In genomic region chr15:39598186-39598850, GRCh38 we compare ENCODE assay signal across 17 cellular contexts. TPM values are rescaled to one million over a fixed set of nuclear protein-coding genes. Genes with fewer than 3 reads are reported as not detected.
DNase-seq lines count a peak whose midpoint lies in the region; ATAC-seq, FAIRE-seq and TF ChIP-seq lines count a peak whose summit lies in the region.
"Had no signal": no experiment of that assay in that cellular context is flagged by ENCODE, and none has a peak within 500 bp of the region (broad histone marks: within the 10 kb centered on the region; RNA-seq: fewer than 3 reads in every experiment).

No MANE protein-coding gene starts in this region.

- H3K9ac ChIP-seq in endothelial cell of umbilical vein (replicated peaks; ENCODE audit: extremely low read depth, insufficient read depth, low read length): no peak overlapping the region
- H3K9ac ChIP-seq: BLaER1 treated with 17β-estradiol and CSF1 and Interleukin-3, amounts not matched to agents 10 nM and 100 nM had no signal

- TF ChIP-seq CTCF in AG04449 (IDR thresholded peaks at IDR 0.05; ENCODE audit: insufficient read depth, low read length, missing control alignments): no peak
- no peak for TF ChIP-seq CTCF in endothelial cell of umbilical vein (IDR thresholded peaks at IDR 0.05; ENCODE audit: extremely low read depth in 1 of 2, insufficient read depth in 1 of 2, low read depth in 1 of 2, low read length in 2 of 2)
- no peak for TF ChIP-seq CTCF in mesothelial cell of epicardium (IDR thresholded peaks at IDR 0.05; ENCODE audit: unreplicated experiment)

- peak; percentile 98 for TF ChIP-seq POLR2A in endothelial cell of umbilical vein (IDR thresholded peaks at IDR 0.05; ENCODE audit: low read depth, low read length)

- H3K27me3 Mint-ChIP-seq in mesothelial cell of epicardium (ENCODE audit: low read depth): no peaks in the 10 kb centered on the region

- no peak overlapping the region for H3K27ac ChIP-seq in endothelial cell of umbilical vein (ENCODE audit: insufficient read depth, low read depth, low read length)
- H3K27ac ChIP-seq: BLaER1 treated with 17β-estradiol and CSF1 and Interleukin-3, amounts not matched to agents 10 nM and 100 nM; brain microvascular endothelial cell had no signal

- no peak overlapping the region for H3K4me2 ChIP-seq in endothelial cell of umbilical vein (ENCODE audit: insufficient read depth, low read length)
- H3K4me2 ChIP-seq: BLaER1 treated with 17β-estradiol and CSF1 and Interleukin-3, amounts not matched to agents 10 nM and 100 nM had no signal

- H3K9me3 Mint-ChIP-seq in mesothelial cell of epicardium: no peaks in the 10 kb centered on the region
- H3K9me3 Mint-ChIP-seq: memory B cell had no signal

- H3K4me1 Mint-ChIP-seq in mesothelial cell of epicardium: peaks cover 21% of the 10 kb centered on the region

- no peaks in the 10 kb centered on the region for H3K9me1 ChIP-seq in endothelial cell of umbilical vein (replicated peaks; ENCODE audit: control insufficient read depth, extremely low read depth, insufficient read depth, low read length)

- no peaks in the 10 kb centered on the region for H3K9me3 ChIP-seq in endothelial cell of umbilical vein (replicated peaks; ENCODE audit: control insufficient read depth, insufficient read depth, low read length)
- H3K9me3 ChIP-seq: BLaER1 treated with 17β-estradiol and CSF1 and Interleukin-3, amounts not matched to agents 10 nM and 100 nM had no signal

- H3K27ac Mint-ChIP-seq in mesothelial cell of epicardium: peak overlapping the region; percentile 41
- H3K27ac Mint-ChIP-seq: activated CD8-positive, alpha-beta T cell treated with anti-CD3 and anti-CD28 coated beads, Interleukin-2, amount 10 ng/mL, durations not matched to agents 7 days and 5 days; memory B cell had no signal

- no peak overlapping the region for H2AFZ ChIP-seq in endothelial cell of umbilical vein (ENCODE audit: low read depth, low read length)

- CTCF ChIA-PET in AG04449 (lab: Yijun Ruan, JAX) (interaction anchor here (0.8 to 2.4 kb wide), 3 partner anchors 87 to 890 kb away, joined by 3 to 10 read pairs (median 3); no protein-coding TSS in a partner anchor), endothelial cell of umbilical vein (lab: Charles Lee) (interaction anchor here (0.7 to 16.6 kb wide), 7 partner anchors 23 to 890 kb away, joined by 3 to 379 read pairs (median 5); no protein-coding TSS in a partner anchor)

- H3K4me3 Mint-ChIP-seq in mesothelial cell of epicardium: no peak overlapping the region
- H3K4me3 Mint-ChIP-seq: activated CD8-positive, alpha-beta T cell treated with anti-CD3 and anti-CD28 coated beads, Interleukin-2, amount 10 ng/mL, durations not matched to agents 7 days and 5 days; memory B cell had no signal

- ATAC-seq in HG03135 (IDR thresholded peaks at IDR 0.05; ENCODE audit: unreplicated experiment): no peak
- ATAC-seq: activated CD8-positive, alpha-beta T cell treated with anti-CD3 and anti-CD28 coated beads, Interleukin-2, amount 10 ng/mL, durations not matched to agents 7 days and 5 days; Panc1 had no signal

- FAIRE-seq in endothelial cell of umbilical vein (lab: Jason Lieb, UNC): no peak

- H3K4me1 ChIP-seq in endothelial cell of umbilical vein (ENCODE audit: control insufficient read depth, extremely low read depth, insufficient read depth, low read length): peaks cover 7% of the 10 kb centered on the region
- H3K4me1 ChIP-seq: BLaER1 treated with 17β-estradiol and CSF1 and Interleukin-3, amounts not matched to agents 10 nM and 100 nM had no signal

- no peaks in the 10 kb centered on the region for H4K20me1 ChIP-seq in endothelial cell of umbilical vein (replicated peaks; ENCODE audit: control insufficient read depth, extremely low read depth, insufficient read depth, low read length)
- H4K20me1 ChIP-seq: BLaER1 treated with 17β-estradiol and CSF1 and Interleukin-3, amounts not matched to agents 10 nM and 100 nM had no signal

- POLR2A ChIA-PET in AG04449 (lab: Yijun Ruan, JAX): interaction anchor here (0.7 to 1.9 kb wide), 7 partner anchors 9 to 454 kb away, joined by 3 to 7 read pairs (median 4); partner anchors contain the start of gene THBS1
- POLR2A ChIA-PET in endothelial cell of umbilical vein (lab: Charles Lee): interaction anchor here (0.7 to 5.3 kb wide), 7 partner anchors 17 to 775 kb away, joined by 3 to 49 read pairs (median 4); partner anchors contain the start of gene THBS1

- DNase-seq in AG04449 (ENCODE audit: low read depth, low spot score) (peak; percentile 90), LoVo (ENCODE audit: low spot score) (peak; percentile 44), endothelial cell of umbilical vein (ENCODE audit: low read depth, low spot score) (peak; percentile 96), mesothelial cell of epicardium (ENCODE audit: low spot score in 2 of 2, unreplicated experiment in 2 of 2) (no peak), GM19240 (ENCODE audit: insufficient read length, low spot score) (no peak), NCI-H510A (lab: John Stamatoyannopoulos, UW) (no peak)
- DNase-seq in activated CD4-positive, CD25-positive, alpha-beta regulatory T cell treated with anti-CD3 and anti-CD28 coated beads, Interleukin-2, amount 50 U/mL, for 72 hours: no peak
- DNase-seq: activated CD8-positive, alpha-beta T cell treated with anti-CD3 and anti-CD28 coated beads, Interleukin-2, amount 10 ng/mL, durations not matched to agents 7 days and 5 days; activated gamma-delta T cell; brain microvascular endothelial cell; NCI-H1436; NCI-H446 treated with DMSO at 0.1 percent for 48 hours; trophoblast cell had no signal

- H3K79me2 ChIP-seq in endothelial cell of umbilical vein (ENCODE audit: control insufficient read depth, insufficient read depth, low read length): no peaks in the 10 kb centered on the region

- peaks cover 14 to 24% of the 10 kb centered on the region in 2 experiments for H3K36me3 ChIP-seq in endothelial cell of umbilical vein (ENCODE audit: control insufficient read depth in 2 of 2, extremely low read depth in 1 of 2, insufficient read depth in 2 of 2, low read length in 2 of 2)

- no TSS peak for BruUV-seq in endothelial cell of umbilical vein (replicated peaks; lab: Mats Ljungman, UMichigan)

- intact Hi-C loops in endothelial cell of umbilical vein (cut with micrococcal nuclease): loop anchor here (1.0 to 5.0 kb wide), 2 partner anchors 159 to 334 kb away; partner anchors contain the start of gene EIF2AK4

- no peaks in the 10 kb centered on the region for H3K27me3 ChIP-seq in endothelial cell of umbilical vein (ENCODE audit: control insufficient read depth in 2 of 2, insufficient read depth in 2 of 2, low read length in 2 of 2)
- H3K27me3 ChIP-seq: BLaER1 treated with 17β-estradiol and CSF1 and Interleukin-3, amounts not matched to agents 10 nM and 100 nM; brain microvascular endothelial cell had no signal

- dilution Hi-C loops in endothelial cell of umbilical vein (cut with MboI; ENCODE audit: extremely low pct_ligation_motif_present, low sequenced_read_pairs): no loop called here

- no peak overlapping the region for H3K4me3 ChIP-seq in AG04449 (ENCODE audit: low read depth, low read length)
- no peak overlapping the region for H3K4me3 ChIP-seq in endothelial cell of umbilical vein (replicated peaks in 1 of 3; ENCODE audit: insufficient read depth in 1 of 3, low read depth in 1 of 3, low read length in 3 of 3)
- H3K4me3 ChIP-seq: BLaER1 treated with 17β-estradiol and CSF1 and Interleukin-3, amounts not matched to agents 10 nM and 100 nM had no signal

- H3K36me3 Mint-ChIP-seq in mesothelial cell of epicardium: peaks cover 18% of the 10 kb centered on the region
- H3K36me3 Mint-ChIP-seq: memory B cell had no signal

TF ChIP-seq in endothelial cell of umbilical vein, 7 proteins besides CTCF, POLR2A, EP300 and RAD21:
- TF ChIP-seq EZH2 (IDR thresholded peaks at IDR 0.05; ENCODE audit: borderline replicate concordance, low read depth, low read length, severe bottlenecking) (no peak), JUN (IDR thresholded peaks at IDR 0.05; ENCODE audit: borderline replicate concordance, insufficient read depth, insufficient read length, low read depth) (peak; percentile 34), GATA2 (IDR thresholded peaks at IDR 0.05; ENCODE audit: insufficient read depth, insufficient read length, low read depth, low read length) (peak; percentile 69), POLR2AphosphoS5 (IDR thresholded peaks at IDR 0.05; ENCODE audit: insufficient read depth, low read depth, low read length) (peak; percentile 93), MYC (IDR thresholded peaks at IDR 0.05; ENCODE audit: low read depth, low read length) (no peak), FOS (IDR thresholded peaks at IDR 0.05; ENCODE audit: borderline replicate concordance, insufficient read depth, low read length) (no peak)

RNA-seq across cellular contexts. Expression of gene THBS1, which starts 17.4 kb away (rescaled TPM):
- total RNA-seq in endothelial cell of umbilical vein (8,837 and 8,883 TPM in 2 replicates), mesothelial cell of epicardium (332 to 367 TPM (median 337 TPM) in 3 replicates)
- 6,148 and 6,293 TPM in 2 replicates for polyA plus RNA-seq in endothelial cell of umbilical vein
- 2,202 and 2,655 TPM in 2 replicates for polyA plus RNA-seq in endothelial cell of umbilical vein (2011; cell fraction: cytosol; rRNA removed)
- polyA plus RNA-seq in endothelial cell of umbilical vein (2011; cell fraction: nucleus; rRNA removed): 17,201 and 26,660 TPM in 2 replicates
- 3,629 and 3,767 TPM in 2 replicates for polyA plus RNA-seq in endothelial cell of umbilical vein (2012)
- 17,988 and 18,091 TPM in 2 replicates for polyA minus RNA-seq in endothelial cell of umbilical vein
- polyA minus RNA-seq in endothelial cell of umbilical vein (2011; cell fraction: cytosol; rRNA and poly(A)+ RNA removed): 7.8 TPM
- polyA minus RNA-seq in endothelial cell of umbilical vein (2011; cell fraction: nucleus; rRNA and poly(A)+ RNA removed): 23,649 and 24,248 TPM in 2 replicates

Comparison
In these comparisons a context has a peak if more than half of its experiments do, and no peak if none do; other contexts are left out.
1. DNase-seq: peak in AG04449 (single experiment), LoVo (single experiment) and endothelial cell of umbilical vein (single experiment); none in mesothelial cell of epicardium (0 of 2), GM19240 (single experiment), activated CD4-positive, CD25-positive, alpha-beta regulatory T cell treated with anti-CD3 and anti-CD28 coated beads, Interleukin-2, amount 50 U/mL, for 72 hours (single experiment) and NCI-H510A (single experiment).
2. RNA of gene THBS1, which starts 17.4 kb away (total RNA-seq): 8,837 to 8,883 TPM in endothelial cell of umbilical vein; 332 to 367 TPM in mesothelial cell of epicardium; every median in the first group is over 10 times any median in the second.